Comparison of ENCODE assay signal across 22 cellular contexts in the genomic region with DNA sequence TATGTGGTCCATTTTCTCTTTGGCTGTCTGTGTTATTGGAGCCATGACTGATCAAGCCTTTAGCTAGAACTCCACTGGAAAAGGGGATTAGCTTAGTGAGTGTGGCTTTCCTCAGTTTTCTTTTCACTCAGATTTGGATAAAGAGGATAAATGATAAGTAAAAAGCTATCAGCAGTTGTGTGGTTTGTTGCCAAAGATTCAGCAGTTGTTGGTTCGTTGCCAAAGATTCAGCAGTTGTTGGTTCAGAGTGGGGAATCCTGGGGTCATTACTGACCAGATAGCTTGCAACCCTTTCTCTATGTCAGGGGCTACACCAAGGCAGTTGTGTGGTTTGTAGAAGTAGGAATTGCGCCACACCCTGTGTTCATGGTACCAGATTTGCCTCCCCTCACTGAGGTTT.
DNase-seq lines count a peak whose midpoint lies in the region; ATAC-seq, FAIRE-seq and TF ChIP-seq lines count a peak whose summit lies in the region.
"Had no signal": no experiment of that assay in that cellular context is flagged by ENCODE, and none has a peak within 500 bp of the region (broad histone marks: within the 10 kb centered on the region; RNA-seq: fewer than 3 reads in every experiment).

No MANE protein-coding gene starts in this region.

- H3K27me3 Mint-ChIP-seq in HFFc6 (ENCODE audit: insufficient read depth): no peaks in the 10 kb centered on the region
- no peaks in the 10 kb centered on the region for H3K27me3 Mint-ChIP-seq in astrocyte (ENCODE audit: low read depth, unreplicated experiment)
- H3K27me3 Mint-ChIP-seq: activated CD8-positive, alpha-beta T cell treated with anti-CD3 and anti-CD28 coated beads for 36 hours had no signal

- H3K4me1 Mint-ChIP-seq in HFFc6 (ENCODE audit: low read depth) (peaks cover 64% of the 10 kb centered on the region), astrocyte (ENCODE audit: low read depth, unreplicated experiment) (peaks cover 35% of the 10 kb centered on the region)

- in situ Hi-C loops in ACHN (cut with HindIII; ENCODE audit: low pct_ligation_motif_present, low pct_unique_long_range_greater_than_20kb, low sequenced_read_pairs): no loop called here

- H3K79me1 ChIP-seq in mesenchymal stem cell (replicated peaks; ENCODE audit: low read length, poor library complexity, severe bottlenecking): peaks cover 20% of the 10 kb centered on the region

- peak overlapping the region; percentile 8 to 9 for H3K4ac ChIP-seq in mesenchymal stem cell (ENCODE audit: low read depth in 1 of 2, low read length in 2 of 2)

- H3K4me2 ChIP-seq in astrocyte (ENCODE audit: low read length) (peak overlapping the region; percentile 65), mesenchymal stem cell (ENCODE audit: low read length, poor library complexity, severe bottlenecking) (no peak overlapping the region)

- H2BK120ac ChIP-seq in mesenchymal stem cell (ENCODE audit: low read depth, low read length): no peak overlapping the region

- H4K20me1 ChIP-seq in astrocyte (ENCODE audit: insufficient read depth, low read length): no peaks in the 10 kb centered on the region

- WGBS in mesenchymal stem cell: 97% methylated on average over 2 of the region's 2 CpGs

- no peak for ATAC-seq in HG02970 (IDR thresholded peaks at IDR 0.05; ENCODE audit: low FRiP score, unreplicated experiment)
- ATAC-seq: activated CD8-positive, alpha-beta T cell treated with anti-CD3 and anti-CD28 coated beads for 36 hours; activated T-cell treated with anti-CD3 and anti-CD28 coated beads, Interleukin-2, amount 50 U/mL, for 4 hours; sciatic nerve; WTC11 had no signal

- peaks cover 5% of the 10 kb centered on the region for H3K79me2 ChIP-seq in astrocyte (ENCODE audit: insufficient read depth, low read length)

- peak overlapping the region in 1 of 2 experiments; percentile 11 for H3K18ac ChIP-seq in mesenchymal stem cell (ENCODE audit: low read depth in 1 of 2, low read length in 2 of 2)

- peak overlapping the region; percentile 52 for H2AK5ac ChIP-seq in mesenchymal stem cell (ENCODE audit: low read length, severe bottlenecking)

- FAIRE-seq in astrocyte (lab: Jason Lieb, UNC): no peak
- FAIRE-seq: frontal cortex had no signal

- peak overlapping the region; percentile 43 for H3K9ac ChIP-seq in astrocyte (ENCODE audit: low read length)
- peak overlapping the region; percentile 57 for H3K9ac ChIP-seq in mesenchymal stem cell (ENCODE audit: low read length)

- H3K27me3 ChIP-seq in astrocyte (ENCODE audit: insufficient read depth, low read length) (no peaks in the 10 kb centered on the region), mesenchymal stem cell (ENCODE audit: control insufficient read depth in 1 of 2, insufficient read depth in 1 of 2, low read length in 2 of 2) (no peaks in the 10 kb centered on the region)
- H3K27me3 ChIP-seq: colonic mucosa, stomach had no signal

- H4K91ac ChIP-seq in mesenchymal stem cell (ENCODE audit: low read length): no peak overlapping the region

- H3K14ac ChIP-seq in mesenchymal stem cell (ENCODE audit: low read length in 2 of 2): no peak overlapping the region

- H3K9me3 Mint-ChIP-seq in HFFc6 (no peaks in the 10 kb centered on the region), astrocyte (ENCODE audit: unreplicated experiment) (no peaks in the 10 kb centered on the region)
- H3K9me3 Mint-ChIP-seq: activated CD8-positive, alpha-beta T cell treated with anti-CD3 and anti-CD28 coated beads for 36 hours; activated T-cell treated with anti-CD3 and anti-CD28 coated beads, Interleukin-2, amount 50 U/mL, for 4 hours; WTC11 had no signal

- H3K23ac ChIP-seq in mesenchymal stem cell (ENCODE audit: low read length in 2 of 2): no peak overlapping the region

- DNase-seq in ACHN (peak; percentile 6), HFFc6 (peak; percentile 3), astrocyte (ENCODE audit: low read depth) (no peak), mesenchymal stem cell (peak; percentile 53), superior temporal gyrus (ENCODE audit: extremely low spot score) (no peak), D341Med (ENCODE audit: low spot score) (no peak), NCI-H526 treated with DMSO at 0.1 percent for 48 hours (lab: John Stamatoyannopoulos, UW) (no peak)
- DNase-seq: activated CD8-positive, alpha-beta T cell treated with anti-CD3 and anti-CD28 coated beads for 36 hours; activated naive CD4-positive, alpha-beta T cell treated with anti-CD3 and anti-CD28 coated beads, Interleukin-2, amount 50 U/mL, for 16 hours; activated T-cell treated with anti-CD3 and anti-CD28 coated beads, Interleukin-2, amount 50 U/mL, for 4 hours; colonic mucosa; H7; KBM-7; left ventricle myocardium inferior; NCI-H1048; NCI-H2227 treated with DMSO at 0.1 percent for 48 hours; stimulated activated CD4-positive, alpha-beta T cell treated with anti-CD3 and anti-CD28 coated beads, Interleukin-2, amount 100 ng/mL, for 24 hours; stomach had no signal

- peaks cover 20% of the 10 kb centered on the region for H3K4me1 ChIP-seq in astrocyte (ENCODE audit: insufficient read depth, low read length)
- H3K4me1 ChIP-seq in mesenchymal stem cell (ENCODE audit: control insufficient read depth, insufficient read depth, low read depth, low read length): peaks cover 13% of the 10 kb centered on the region
- H3K4me1 ChIP-seq: colonic mucosa had no signal

- TF ChIP-seq CTCF in HFFc6 (IDR thresholded peaks at IDR 0.05): no peak
- TF ChIP-seq CTCF in astrocyte (IDR thresholded peaks at IDR 0.05; ENCODE audit: insufficient read depth, low read depth, low read length): no peak

- H3K4me3 ChIP-seq in astrocyte (ENCODE audit: insufficient read depth, low read depth, low read length) (peak overlapping the region; percentile 6), mesenchymal stem cell (ENCODE audit: insufficient read depth in 1 of 2, low read depth in 1 of 2, low read length in 2 of 2) (peak overlapping the region in 1 of 2 experiments; percentile 16)
- H3K4me3 ChIP-seq: colonic mucosa, left ventricle myocardium inferior, stomach had no signal

- no peak overlapping the region for H2BK12ac ChIP-seq in mesenchymal stem cell (ENCODE audit: low read length in 2 of 2)

- H3K27ac Mint-ChIP-seq in HFFc6: peak overlapping the region; percentile 93
- peak overlapping the region; percentile 92 for H3K27ac Mint-ChIP-seq in astrocyte (ENCODE audit: unreplicated experiment)
- H3K27ac Mint-ChIP-seq: activated CD8-positive, alpha-beta T cell treated with anti-CD3 and anti-CD28 coated beads for 36 hours had no signal

- H2BK15ac ChIP-seq in mesenchymal stem cell (ENCODE audit: low read depth, poor library complexity, severe bottlenecking): no peak overlapping the region

- H3K4me3 Mint-ChIP-seq in HFFc6 (peak overlapping the region; percentile 33), astrocyte (ENCODE audit: unreplicated experiment) (no peak overlapping the region)
- H3K4me3 Mint-ChIP-seq: activated CD8-positive, alpha-beta T cell treated with anti-CD3 and anti-CD28 coated beads for 36 hours; activated T-cell treated with anti-CD3 and anti-CD28 coated beads, Interleukin-2, amount 50 U/mL, for 4 hours; WTC11 had no signal

- H2AFZ ChIP-seq in astrocyte (ENCODE audit: low read depth, low read length) (no peak overlapping the region), mesenchymal stem cell (ENCODE audit: low read depth, low read length) (no peak overlapping the region)

- H3K27ac ChIP-seq in astrocyte (ENCODE audit: low read depth, low read length) (peak overlapping the region; percentile 88), mesenchymal stem cell (ENCODE audit: low read length, poor library complexity, severe bottlenecking) (peak overlapping the region; percentile 92)
- H3K27ac ChIP-seq: colonic mucosa, left ventricle myocardium inferior, stomach had no signal

- H3K9me3 ChIP-seq in astrocyte (ENCODE audit: insufficient read depth, low read depth, low read length) (no peaks in the 10 kb centered on the region), mesenchymal stem cell (ENCODE audit: control insufficient read depth, low read length) (no peaks in the 10 kb centered on the region)
- H3K9me3 ChIP-seq: colonic mucosa, left ventricle myocardium inferior, stomach had no signal

- H2BK5ac ChIP-seq in mesenchymal stem cell (ENCODE audit: low read depth, low read length, poor library complexity, severe bottlenecking): peak overlapping the region; percentile 59

- H3K36me3 Mint-ChIP-seq in HFFc6 (ENCODE audit: low read depth): 0 out of 2 replicates have a peak, but pooled peaks cover 5% of the 10 kb centered on the region
- H3K36me3 Mint-ChIP-seq in astrocyte (ENCODE audit: low read depth, unreplicated experiment): no peaks in the 10 kb centered on the region
- H3K36me3 Mint-ChIP-seq: WTC11 had no signal

- no peaks in the 10 kb centered on the region for H3K36me3 ChIP-seq in astrocyte (ENCODE audit: insufficient read depth, low read length)
- H3K36me3 ChIP-seq in mesenchymal stem cell (ENCODE audit: control insufficient read depth in 1 of 2, insufficient read depth in 2 of 2, low read depth in 1 of 2, low read length in 2 of 2): no peaks in the 10 kb centered on the region
- H3K36me3 ChIP-seq: colonic mucosa, left ventricle myocardium inferior, stomach had no signal

- peak overlapping the region; percentile 39 for H4K8ac ChIP-seq in mesenchymal stem cell (ENCODE audit: low read length)

Comparison
In these comparisons a context has a peak if more than half of its experiments do, and no peak if none do; other contexts are left out.
1. DNase-seq: peak in ACHN (single experiment), HFFc6 (single experiment) and mesenchymal stem cell (single experiment); none in astrocyte (single experiment), superior temporal gyrus (single experiment), D341Med (single experiment) and NCI-H526 treated with DMSO at 0.1 percent for 48 hours (single experiment).